8 cellular contexts compared by ENCODE assay signal in genomic region chr22:39664485-39665200, GRCh38.
DNase-seq lines count a peak whose midpoint lies in the region; ATAC-seq, FAIRE-seq and TF ChIP-seq lines count a peak whose summit lies in the region.

No MANE protein-coding gene starts in this region.

- H2AFZ ChIP-seq in GM23248, result no peak overlapping the region

- H4K20me1 ChIP-seq in GM23248 (ENCODE audit: insufficient read depth), result no peaks in the 10 kb centered on the region

- no peak overlapping the region for H3K4me3 ChIP-seq in Panc1 (ENCODE audit: low read depth in 2 of 2, low read length in 2 of 2)
- H3K4me3 ChIP-seq in body of pancreas, result no peak overlapping the region
- no peak overlapping the region for H3K4me3 ChIP-seq in small intestine (ENCODE audit: low read depth in 1 of 2, low read length in 2 of 2)
- peak overlapping the region in 2 of 4 donors; percentile 12 to 17 for H3K4me3 ChIP-seq in stomach
- no peak overlapping the region for H3K4me3 ChIP-seq in GM23248

- FAIRE-seq in small intestine (lab: Jason Lieb, UNC), result no peak

- H3K9me2 ChIP-seq in GM23248 (ENCODE audit: insufficient read depth), result no peaks in the 10 kb centered on the region

- TF ChIP-seq POLR2A in body of pancreas (IDR thresholded peaks at IDR 0.05), result no peak
- TF ChIP-seq POLR2A in stomach (IDR thresholded peaks at IDR 0.05), result no peak

- TF ChIP-seq CTCF in GM13977 (IDR thresholded peaks at IDR 0.05; ENCODE audit: extremely low read depth, insufficient read depth, missing control alignments) (no peak), Panc1 (IDR thresholded peaks at IDR 0.05) (no peak), body of pancreas (IDR thresholded peaks at IDR 0.05) (no peak), stomach (IDR thresholded peaks at IDR 0.05) (no peak)

- no peaks in the 10 kb centered on the region for H3K9me3 ChIP-seq in Panc1 (ENCODE audit: control insufficient read depth, insufficient read depth, low read depth, low read length)
- H3K9me3 ChIP-seq in body of pancreas, result no peaks in the 10 kb centered on the region
- no peaks in the 10 kb centered on the region for H3K9me3 ChIP-seq in small intestine (ENCODE audit: control insufficient read depth, low read depth)
- peaks cover 0 to 8% (median 2%) of the 10 kb centered on the region in 4 donors for H3K9me3 ChIP-seq in stomach
- no peaks in the 10 kb centered on the region for H3K9me3 ChIP-seq in GM23248 (ENCODE audit: low read depth)

- CTCF ChIA-PET in Panc1 (lab: Charles Lee), result interaction anchor here (0.5 kb wide), 1 partner anchor 67 kb away, joined by 4 read pairs; no protein-coding TSS in a partner anchor

- intact Hi-C loops in Panc1 (cut with micrococcal nuclease; ENCODE audit: unreplicated experiment) (no loop called here), body of pancreas (cut with DNase I) (no loop called here), stomach (cut with DNase I; ENCODE audit: low total_unique reads) (no loop called here)

- H3K27me3 ChIP-seq in Panc1 (ENCODE audit: control insufficient read depth, insufficient read depth, low read length) (no peaks in the 10 kb centered on the region), body of pancreas (peaks cover 0 to 19% of the 10 kb centered on the region in 2 donors), small intestine (ENCODE audit: control insufficient read depth in 2 of 2, insufficient read depth in 2 of 2, low read length in 2 of 2) (peaks cover 3 to 10% of the 10 kb centered on the region in 2 donors), stomach (peaks cover 20 to 80% (median 54%) of the 10 kb centered on the region in 3 donors), GM23248 (replicated peaks; ENCODE audit: insufficient read depth) (peaks cover 37% of the 10 kb centered on the region)

- H3K4me1 ChIP-seq in Panc1 (ENCODE audit: control insufficient read depth, insufficient read depth, low read length) (no peaks in the 10 kb centered on the region; the same call in 1 of the 2 replicates), body of pancreas (peaks cover 19% of the 10 kb centered on the region), small intestine (ENCODE audit: control insufficient read depth in 2 of 2, insufficient read depth in 1 of 2, low read depth in 1 of 2, low read length in 1 of 2) (no peaks in the 10 kb centered on the region), stomach (peaks cover 25 to 34% (median 29%) of the 10 kb centered on the region in 4 donors), GM23248 (ENCODE audit: insufficient read depth) (no peaks in the 10 kb centered on the region)

- TF ChIP-seq EP300 in stomach (IDR thresholded peaks at IDR 0.05), result no peak

- H3F3A ChIP-seq in GM23248 (ENCODE audit: insufficient read depth), result no peaks in the 10 kb centered on the region

- in situ Hi-C loops in GM13977 (cut with MboI; ENCODE audit: low pct_unique_long_range_greater_than_20kb, low sequenced_read_pairs, unreplicated experiment), result no loop called here
- in situ Hi-C loops in Panc1 (cut with HindIII; ENCODE audit: low pct_unique_long_range_greater_than_20kb, low sequenced_read_pairs), result no loop called here
- in situ Hi-C loops in GM23248 (cut with MboI), result no loop called here

- no TSS peak for BruUV-seq in Panc1 (replicated peaks; lab: Mats Ljungman, UMichigan)

- peak; percentile 57; the same call in 1 of the 2 replicates for ATAC-seq in Panc1
- no peak for ATAC-seq in body of pancreas

- WGBS in body of pancreas, 2 donors, result 8 to 10% methylated on average over 6 to 43 of the region's 44 CpGs
- WGBS in small intestine, 3 donors, result 11 to 17% (median 12%) methylated on average over 33 to 44 of the region's 44 CpGs
- 5 to 13% (median 13%) methylated on average over 11 to 44 of the region's 44 CpGs for WGBS in stomach, 5 donors
- WGBS in GM23248 (ENCODE audit: low coverage in 1 of 2, low lambda C conversion rate in 2 of 2, missing lambda C conversion rate in 2 of 2), 2 experiments, result 1 to 5% methylated on average over 15 to 42 of the region's 44 CpGs

- no peak overlapping the region for H3K9ac ChIP-seq in GM23248

- H3K27ac ChIP-seq in Panc1 (ENCODE audit: low read length) (no peak overlapping the region), body of pancreas (no peak overlapping the region), small intestine (ENCODE audit: low read depth in 1 of 2, low read length in 1 of 2) (no peak overlapping the region), stomach (no peak overlapping the region), GM23248 (no peak overlapping the region)

- H3K4me2 ChIP-seq in GM23248 (ENCODE audit: unreplicated experiment), result no peak overlapping the region

- no peaks in the 10 kb centered on the region for H3K79me2 ChIP-seq in GM23248 (ENCODE audit: insufficient read depth)

- DNase-seq in GM13977 (ENCODE audit: low spot score), result peak; percentile 70
- DNase-seq in Panc1 (ENCODE audit: low read depth, low spot score), result no peak
- DNase-seq in body of pancreas, result peak in 3 of 4 donors; percentile 25 to 40 (median 28)
- DNase-seq in small intestine, result peak; percentile 5
- DNase-seq in SKM-1 (lab: John Stamatoyannopoulos, UW; ENCODE audit: unreplicated experiment), result no peak
- no peak for DNase-seq in stomach
- no peak for DNase-seq in GM23248
- DNase-seq in NCI-H1105 (lab: John Stamatoyannopoulos, UW), result no peak

- POLR2A ChIA-PET in Panc1 (lab: Charles Lee), result no interaction called here

- no peaks in the 10 kb centered on the region for H3K36me3 ChIP-seq in Panc1 (ENCODE audit: control insufficient read depth, insufficient read depth, low read length)
- no peaks in the 10 kb centered on the region for H3K36me3 ChIP-seq in body of pancreas (replicated peaks in 1 of 2; ENCODE audit: insufficient read depth in 1 of 2, low read depth in 2 of 2)
- H3K36me3 ChIP-seq in small intestine (ENCODE audit: control insufficient read depth in 2 of 2, insufficient read depth in 2 of 2, low read length in 2 of 2), result no peaks in the 10 kb centered on the region
- no peaks in the 10 kb centered on the region for H3K36me3 ChIP-seq in stomach
- H3K36me3 ChIP-seq in GM23248 (ENCODE audit: low read depth), result no peaks in the 10 kb centered on the region

Comparison
In these comparisons a context has a peak if more than half of its experiments do, and no peak if none do; other contexts are left out.
1. DNase-seq: peak in GM13977 (single experiment), body of pancreas (3 of 4) and small intestine (single experiment); none in Panc1 (single experiment), SKM-1 (single experiment), stomach (single experiment), GM23248 (single experiment) and NCI-H1105 (single experiment).